1 cellular context compared by ENCODE assay signal in the genomic region with DNA sequence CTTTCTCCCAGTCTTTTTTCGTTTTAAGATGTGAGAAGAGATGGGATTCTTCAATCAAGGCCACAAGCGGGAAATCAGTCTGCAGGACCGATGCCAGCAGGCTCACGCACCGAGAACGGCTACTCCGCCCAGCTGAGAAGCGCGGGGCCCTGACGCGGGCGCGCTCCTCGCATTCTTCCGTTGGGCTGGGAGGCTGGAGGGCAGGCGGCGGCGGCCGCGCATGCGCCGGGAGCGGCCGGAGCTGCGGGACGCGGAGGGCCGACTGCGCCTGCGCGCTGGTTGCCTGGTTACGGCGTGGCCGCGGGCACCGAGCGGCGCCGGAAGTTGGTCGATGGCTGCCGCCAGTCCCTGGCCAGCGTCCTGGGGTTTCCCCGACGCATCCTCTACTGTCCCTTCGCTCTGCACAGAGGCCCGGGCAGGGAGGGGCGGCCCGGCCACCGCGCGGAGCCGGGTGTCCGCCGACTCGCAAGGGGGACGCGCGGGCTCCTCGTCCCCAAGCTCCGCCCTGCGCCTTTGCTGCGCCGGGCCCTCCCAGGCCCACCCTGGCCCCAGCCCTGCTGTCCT.
TF ChIP-seq lines count a peak whose summit lies in the region.

No MANE protein-coding gene starts in this region.

TF ChIP-seq in HepG2, 621 proteins besides CTCF, POLR2A, EP300 and RAD21 (continued from another document):
- TF ChIP-seq, protein P1, sequence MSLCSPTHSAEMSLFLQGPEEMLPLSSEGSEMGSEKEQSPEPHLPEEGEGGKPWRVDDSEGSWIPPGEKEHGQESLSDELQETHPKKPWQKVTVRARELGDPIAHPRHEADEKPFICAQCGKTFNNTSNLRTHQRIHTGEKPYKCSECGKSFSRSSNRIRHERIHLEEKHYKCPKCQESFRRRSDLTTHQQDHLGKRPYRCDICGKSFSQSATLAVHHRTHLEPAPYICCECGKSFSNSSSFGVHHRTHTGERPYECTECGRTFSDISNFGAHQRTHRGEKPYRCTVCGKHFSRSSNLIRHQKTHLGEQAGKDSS (CRISPR knock-in tag; IDR thresholded peaks at IDR 0.05; ENCODE audit: borderline replicate concordance, low read depth) = no peak
- TF ChIP-seq MEIS2 (CRISPR knock-in tag; IDR thresholded peaks at IDR 0.05) (no peak; the same call in none of the 2 replicates), GZF1 (CRISPR knock-in tag; IDR thresholded peaks at IDR 0.05) (no peak), POLR2AphosphoS2 (IDR thresholded peaks at IDR 0.05; ENCODE audit: low read depth, low read length) (no peak), ARNT (IDR thresholded peaks at IDR 0.05) (no peak), ZNF292 (CRISPR knock-in tag; IDR thresholded peaks at IDR 0.05; ENCODE audit: borderline replicate concordance, low read depth) (no peak), ZNF256 (CRISPR knock-in tag; conservative IDR thresholded peaks at IDR 0.05) (no peak), ARNT2 (CRISPR knock-in tag; IDR thresholded peaks at IDR 0.05; ENCODE audit: low read depth) (no peak), TCF7L2 (IDR thresholded peaks at IDR 0.05; ENCODE audit: low read depth, low read length) (no peak)
- TF ChIP-seq, protein P2, sequence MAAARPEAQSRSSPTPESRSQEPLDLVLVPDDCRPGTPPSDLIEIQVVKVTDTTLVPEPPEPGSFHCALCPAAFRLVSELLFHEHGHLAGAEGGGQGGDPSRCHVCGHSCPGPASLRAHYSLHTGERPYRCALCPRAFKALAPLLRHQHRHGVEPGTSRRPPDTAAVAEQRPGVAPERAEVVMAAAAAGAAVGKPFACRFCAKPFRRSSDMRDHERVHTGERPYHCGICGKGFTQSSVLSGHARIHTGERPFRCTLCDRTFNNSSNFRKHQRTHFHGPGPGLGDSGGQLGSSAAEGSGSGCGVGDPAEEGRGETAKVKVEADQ (CRISPR knock-in tag; IDR thresholded peaks at IDR 0.05; ENCODE audit: borderline replicate concordance) = no peak
- TF ChIP-seq, protein P3, sequence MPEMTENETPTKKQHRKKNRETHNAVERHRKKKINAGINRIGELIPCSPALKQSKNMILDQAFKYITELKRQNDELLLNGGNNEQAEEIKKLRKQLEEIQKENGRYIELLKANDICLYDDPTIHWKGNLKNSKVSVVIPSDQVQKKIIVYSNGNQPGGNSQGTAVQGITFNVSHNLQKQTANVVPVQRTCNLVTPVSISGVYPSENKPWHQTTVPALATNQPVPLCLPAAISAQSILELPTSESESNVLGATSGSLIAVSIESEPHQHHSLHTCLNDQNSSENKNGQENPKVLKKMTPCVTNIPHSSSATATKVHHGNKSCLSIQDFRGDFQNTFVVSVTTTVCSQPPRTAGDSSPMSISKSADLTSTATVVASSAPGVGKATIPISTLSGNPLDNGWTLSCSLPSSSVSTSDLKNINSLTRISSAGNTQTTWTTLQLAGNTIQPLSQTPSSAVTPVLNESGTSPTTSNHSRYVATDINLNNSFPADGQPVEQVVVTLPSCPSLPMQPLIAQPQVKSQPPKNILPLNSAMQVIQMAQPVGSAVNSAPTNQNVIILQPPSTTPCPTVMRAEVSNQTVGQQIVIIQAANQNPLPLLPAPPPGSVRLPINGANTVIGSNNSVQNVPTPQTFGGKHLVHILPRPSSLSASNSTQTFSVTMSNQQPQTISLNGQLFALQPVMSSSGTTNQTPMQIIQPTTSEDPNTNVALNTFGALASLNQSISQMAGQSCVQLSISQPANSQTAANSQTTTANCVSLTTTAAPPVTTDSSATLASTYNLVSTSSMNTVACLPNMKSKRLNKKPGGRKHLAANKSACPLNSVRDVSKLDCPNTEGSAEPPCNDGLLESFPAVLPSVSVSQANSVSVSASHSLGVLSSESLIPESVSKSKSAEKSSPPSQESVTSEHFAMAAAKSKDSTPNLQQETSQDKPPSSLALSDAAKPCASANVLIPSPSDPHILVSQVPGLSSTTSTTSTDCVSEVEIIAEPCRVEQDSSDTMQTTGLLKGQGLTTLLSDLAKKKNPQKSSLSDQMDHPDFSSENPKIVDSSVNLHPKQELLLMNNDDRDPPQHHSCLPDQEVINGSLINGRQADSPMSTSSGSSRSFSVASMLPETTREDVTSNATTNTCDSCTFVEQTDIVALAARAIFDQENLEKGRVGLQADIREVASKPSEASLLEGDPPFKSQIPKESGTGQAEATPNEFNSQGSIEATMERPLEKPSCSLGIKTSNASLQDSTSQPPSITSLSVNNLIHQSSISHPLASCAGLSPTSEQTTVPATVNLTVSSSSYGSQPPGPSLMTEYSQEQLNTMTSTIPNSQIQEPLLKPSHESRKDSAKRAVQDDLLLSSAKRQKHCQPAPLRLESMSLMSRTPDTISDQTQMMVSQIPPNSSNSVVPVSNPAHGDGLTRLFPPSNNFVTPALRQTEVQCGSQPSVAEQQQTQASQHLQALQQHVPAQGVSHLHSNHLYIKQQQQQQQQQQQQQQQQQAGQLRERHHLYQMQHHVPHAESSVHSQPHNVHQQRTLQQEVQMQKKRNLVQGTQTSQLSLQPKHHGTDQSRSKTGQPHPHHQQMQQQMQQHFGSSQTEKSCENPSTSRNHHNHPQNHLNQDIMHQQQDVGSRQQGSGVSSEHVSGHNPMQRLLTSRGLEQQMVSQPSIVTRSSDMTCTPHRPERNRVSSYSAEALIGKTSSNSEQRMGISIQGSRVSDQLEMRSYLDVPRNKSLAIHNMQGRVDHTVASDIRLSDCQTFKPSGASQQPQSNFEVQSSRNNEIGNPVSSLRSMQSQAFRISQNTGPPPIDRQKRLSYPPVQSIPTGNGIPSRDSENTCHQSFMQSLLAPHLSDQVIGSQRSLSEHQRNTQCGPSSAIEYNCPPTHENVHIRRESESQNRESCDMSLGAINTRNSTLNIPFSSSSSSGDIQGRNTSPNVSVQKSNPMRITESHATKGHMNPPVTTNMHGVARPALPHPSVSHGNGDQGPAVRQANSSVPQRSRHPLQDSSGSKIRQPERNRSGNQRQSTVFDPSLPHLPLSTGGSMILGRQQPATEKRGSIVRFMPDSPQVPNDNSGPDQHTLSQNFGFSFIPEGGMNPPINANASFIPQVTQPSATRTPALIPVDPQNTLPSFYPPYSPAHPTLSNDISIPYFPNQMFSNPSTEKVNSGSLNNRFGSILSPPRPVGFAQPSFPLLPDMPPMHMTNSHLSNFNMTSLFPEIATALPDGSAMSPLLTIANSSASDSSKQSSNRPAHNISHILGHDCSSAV (CRISPR knock-in tag; IDR thresholded peaks at IDR 0.05; ENCODE audit: borderline replicate concordance) = no peak
- TF ChIP-seq, protein P4, sequence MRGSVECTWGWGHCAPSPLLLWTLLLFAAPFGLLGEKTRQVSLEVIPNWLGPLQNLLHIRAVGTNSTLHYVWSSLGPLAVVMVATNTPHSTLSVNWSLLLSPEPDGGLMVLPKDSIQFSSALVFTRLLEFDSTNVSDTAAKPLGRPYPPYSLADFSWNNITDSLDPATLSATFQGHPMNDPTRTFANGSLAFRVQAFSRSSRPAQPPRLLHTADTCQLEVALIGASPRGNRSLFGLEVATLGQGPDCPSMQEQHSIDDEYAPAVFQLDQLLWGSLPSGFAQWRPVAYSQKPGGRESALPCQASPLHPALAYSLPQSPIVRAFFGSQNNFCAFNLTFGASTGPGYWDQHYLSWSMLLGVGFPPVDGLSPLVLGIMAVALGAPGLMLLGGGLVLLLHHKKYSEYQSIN (CRISPR knock-in tag; IDR thresholded peaks at IDR 0.05; ENCODE audit: borderline replicate concordance) = no peak
- TF ChIP-seq, protein P5, sequence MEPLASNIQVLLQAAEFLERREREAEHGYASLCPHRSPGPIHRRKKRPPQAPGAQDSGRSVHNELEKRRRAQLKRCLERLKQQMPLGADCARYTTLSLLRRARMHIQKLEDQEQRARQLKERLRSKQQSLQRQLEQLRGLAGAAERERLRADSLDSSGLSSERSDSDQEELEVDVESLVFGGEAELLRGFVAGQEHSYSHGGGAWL (CRISPR knock-in tag; IDR thresholded peaks at IDR 0.05) = no peak
